1 cellular context compared by ENCODE assay signal in genomic region chr17:7435676-7436555, GRCh38.
TF ChIP-seq lines count a peak whose summit lies in the region.

No MANE protein-coding gene starts in this region.

TF ChIP-seq in WTC11, 78 proteins besides CTCF, POLR2A, EP300 and RAD21 (continued from another document):
- no peak for TF ChIP-seq ERG (CRISPR knock-in tag; IDR thresholded peaks at IDR 0.05)
- TF ChIP-seq ZBTB21 (CRISPR knock-in tag; IDR thresholded peaks at IDR 0.05; ENCODE audit: borderline replicate concordance): no peak
- no peak for TF ChIP-seq ATF2 (CRISPR knock-in tag; IDR thresholded peaks at IDR 0.05; ENCODE audit: borderline replicate concordance, low read depth)
- peak; percentile 67 for TF ChIP-seq USF1 (CRISPR knock-in tag; IDR thresholded peaks at IDR 0.05)
- TF ChIP-seq ZNF423 (CRISPR knock-in tag; IDR thresholded peaks at IDR 0.05): no peak
- TF ChIP-seq NR2C2 (CRISPR knock-in tag; IDR thresholded peaks at IDR 0.05): no peak
- TF ChIP-seq ZSCAN18 (CRISPR knock-in tag; IDR thresholded peaks at IDR 0.05): no peak
- peak; percentile 38; the same call in 1 of the 2 replicates for TF ChIP-seq MAX (CRISPR knock-in tag; IDR thresholded peaks at IDR 0.05)
- no peak for TF ChIP-seq JAZF1 (CRISPR knock-in tag; IDR thresholded peaks at IDR 0.05)
- TF ChIP-seq TEAD1 (CRISPR knock-in tag; IDR thresholded peaks at IDR 0.05): no peak
